In genomic region chr1:112803906-112804762, GRCh38 we compare ENCODE assay signal across 1 cellular context.
TF ChIP-seq lines count a peak whose summit lies in the region.

No MANE protein-coding gene starts in this region.

TF ChIP-seq in WTC11, 78 proteins besides CTCF, POLR2A, EP300 and RAD21 (continued from another document):
- TF ChIP-seq MYBL2 (CRISPR knock-in tag; IDR thresholded peaks at IDR 0.05): no peak
- peak; percentile 45; the same call in 1 of the 2 replicates for TF ChIP-seq FOXK1 (CRISPR knock-in tag; IDR thresholded peaks at IDR 0.05)
- no peak for TF ChIP-seq ZNF232 (CRISPR knock-in tag; IDR thresholded peaks at IDR 0.05)
- no peak for TF ChIP-seq ZNF396 (CRISPR knock-in tag; IDR thresholded peaks at IDR 0.05; ENCODE audit: borderline replicate concordance)
- TF ChIP-seq PREB (CRISPR knock-in tag; IDR thresholded peaks at IDR 0.05; ENCODE audit: borderline replicate concordance): no peak
- no peak for TF ChIP-seq ZBTB21 (CRISPR knock-in tag; IDR thresholded peaks at IDR 0.05; ENCODE audit: borderline replicate concordance)
- no peak for TF ChIP-seq CDX4 (CRISPR knock-in tag; IDR thresholded peaks at IDR 0.05; ENCODE audit: borderline replicate concordance)
- TF ChIP-seq IRF1 (CRISPR knock-in tag; IDR thresholded peaks at IDR 0.05): no peak
- TF ChIP-seq PRRX2 (CRISPR knock-in tag; IDR thresholded peaks at IDR 0.05): no peak
- TF ChIP-seq ZNF532 (CRISPR knock-in tag; IDR thresholded peaks at IDR 0.05; ENCODE audit: borderline replicate concordance): no peak
- peak; percentile 63; the same call in 1 of the 2 replicates for TF ChIP-seq HMGXB4 (CRISPR knock-in tag; IDR thresholded peaks at IDR 0.05)
- peak; percentile 51; the same call in 1 of the 2 replicates for TF ChIP-seq ETV6 (CRISPR knock-in tag; IDR thresholded peaks at IDR 0.05)
- no peak for TF ChIP-seq GABPB1 (CRISPR knock-in tag; IDR thresholded peaks at IDR 0.05)
- TF ChIP-seq ZNF121 (CRISPR knock-in tag; IDR thresholded peaks at IDR 0.05): 0 out of 2 replicates have a peak, but pooled peaks have one; percentile 14
- no peak for TF ChIP-seq ZSCAN18 (CRISPR knock-in tag; IDR thresholded peaks at IDR 0.05)
- no peak for TF ChIP-seq JUN (CRISPR knock-in tag; IDR thresholded peaks at IDR 0.05)
- no peak for TF ChIP-seq NR1H2 (CRISPR knock-in tag; IDR thresholded peaks at IDR 0.05)
- TF ChIP-seq MAX (CRISPR knock-in tag; IDR thresholded peaks at IDR 0.05): no peak
- TF ChIP-seq E2F1 (CRISPR knock-in tag; IDR thresholded peaks at IDR 0.05): no peak
- no peak for TF ChIP-seq IRF2 (CRISPR knock-in tag; IDR thresholded peaks at IDR 0.05; ENCODE audit: borderline replicate concordance, low read depth)
- no peak for TF ChIP-seq PRDM15 (CRISPR knock-in tag; IDR thresholded peaks at IDR 0.05)
- TF ChIP-seq ATF3 (CRISPR knock-in tag; conservative IDR thresholded peaks at IDR 0.05): no peak
- peak; percentile 18; the same call in 1 of the 2 replicates for TF ChIP-seq TEAD1 (CRISPR knock-in tag; IDR thresholded peaks at IDR 0.05)
- no peak for TF ChIP-seq ZNF219 (CRISPR knock-in tag; IDR thresholded peaks at IDR 0.05; ENCODE audit: borderline replicate concordance)
- no peak for TF ChIP-seq NFE2L1 (CRISPR knock-in tag; IDR thresholded peaks at IDR 0.05)
- TF ChIP-seq JAZF1 (CRISPR knock-in tag; IDR thresholded peaks at IDR 0.05): no peak
- TF ChIP-seq RELA (CRISPR knock-in tag; IDR thresholded peaks at IDR 0.05; ENCODE audit: borderline replicate concordance): no peak
- no peak for TF ChIP-seq ATF6 (CRISPR knock-in tag; IDR thresholded peaks at IDR 0.05)
- TF ChIP-seq ELF4 (CRISPR knock-in tag; IDR thresholded peaks at IDR 0.05; ENCODE audit: low read depth): no peak
- TF ChIP-seq TP53 (CRISPR knock-in tag; IDR thresholded peaks at IDR 0.05): no peak
- no peak for TF ChIP-seq USF2 (CRISPR knock-in tag; IDR thresholded peaks at IDR 0.05)
